8 cellular contexts compared by ENCODE assay signal in the genomic region with DNA sequence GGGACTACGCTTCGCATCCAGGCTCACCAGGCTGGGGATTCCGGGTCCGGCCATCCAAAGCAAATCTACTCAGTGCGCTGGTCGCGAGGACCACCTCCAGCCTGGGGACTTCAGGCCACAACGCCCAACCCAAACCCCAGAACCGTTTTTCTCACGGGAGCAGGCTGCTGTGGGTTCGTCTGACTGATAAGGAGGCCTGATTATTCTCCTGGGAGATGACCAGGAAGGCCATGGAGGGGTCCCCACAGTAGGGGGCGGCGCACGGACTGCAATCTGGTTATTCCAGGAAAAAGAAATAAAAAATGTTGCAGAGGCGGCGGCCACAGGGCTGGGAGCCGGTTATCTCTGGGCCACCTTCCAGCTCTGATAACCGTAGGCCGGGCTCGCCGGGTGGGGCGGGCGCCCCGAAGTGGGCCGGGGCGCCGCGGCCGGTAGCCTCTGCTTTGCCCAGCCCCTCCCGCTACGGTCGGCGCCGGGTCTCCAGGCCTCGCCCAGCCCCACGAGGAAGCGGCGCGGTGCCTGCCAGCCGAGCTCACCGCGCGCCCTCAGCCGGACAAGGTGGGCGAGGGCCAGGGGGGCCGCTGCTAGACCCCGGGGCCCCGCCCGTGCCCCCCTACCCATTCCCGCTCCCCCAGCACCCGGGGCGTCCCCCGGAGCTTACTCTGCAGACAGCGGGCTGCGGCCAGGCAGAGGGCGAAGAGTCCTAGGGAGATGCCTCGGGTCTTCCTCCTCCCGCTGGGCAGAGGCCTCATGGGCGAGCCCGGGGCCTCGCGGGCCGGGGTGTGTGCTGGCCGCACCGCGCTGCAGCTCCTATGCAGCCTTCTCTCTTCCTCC. TPM values are rescaled to one million over a fixed set of nuclear protein-coding genes. Genes with fewer than 3 reads are reported as not detected.
DNase-seq lines count a peak whose midpoint lies in the region; ATAC-seq, FAIRE-seq and TF ChIP-seq lines count a peak whose summit lies in the region.

No MANE protein-coding gene starts in this region.

- WGBS in GM23248 (ENCODE audit: low coverage in 1 of 2, low lambda C conversion rate in 2 of 2, missing lambda C conversion rate in 2 of 2), 2 experiments = 19 to 22% methylated on average over 46 of the region's 66 CpGs

- H3F3A ChIP-seq in GM23248 (ENCODE audit: insufficient read depth) = no peaks in the 10 kb centered on the region

- no peak for TF ChIP-seq CTCF in GM20000 (IDR thresholded peaks at IDR 0.05; ENCODE audit: extremely low read depth, missing control alignments)

- peak overlapping the region; percentile 64 for H3K4me3 ChIP-seq in GM23248

- no peaks in the 10 kb centered on the region for H3K9me2 ChIP-seq in GM23248 (ENCODE audit: insufficient read depth)

- FAIRE-seq in frontal cortex (lab: Jason Lieb, UNC) = no peak

- H3K36me3 ChIP-seq in GM23248 (ENCODE audit: low read depth) = no peaks in the 10 kb centered on the region

- DNase-seq in GM23248 (peak; percentile 56), frontal cortex (ENCODE audit: low spot score in 2 of 2) (peak; percentile 26 to 31), retina (peak; percentile 77), GM20000 (ENCODE audit: low spot score) (no peak)
- DNase-seq in stimulated activated CD4-positive, alpha-beta T cell treated with anti-CD3 and anti-CD28 coated beads, Interleukin-2, amount 100 ng/mL, for 48 hours = no peak

- no peaks in the 10 kb centered on the region for H3K79me2 ChIP-seq in GM23248 (ENCODE audit: insufficient read depth)

- H3K9ac ChIP-seq in GM23248 = peak overlapping the region; percentile 55

- ATAC-seq in SK-N-SH treated with all-trans-retinoic acid at 6 μM for 48 hours (peak; percentile 85), GM19397 (IDR thresholded peaks at IDR 0.05; ENCODE audit: unreplicated experiment) (no peak)
- ATAC-seq in activated CD4-positive, CD25-positive, alpha-beta regulatory T cell treated with anti-CD3 and anti-CD28 coated beads, Interleukin-2, amount 50 U/mL, for 24 hours = no peak

- in situ Hi-C loops in GM23248 (cut with MboI) = no loop called here

- peaks cover 3% of the 10 kb centered on the region; the same call in 1 of the 2 replicates for H3K4me1 ChIP-seq in GM23248 (ENCODE audit: insufficient read depth)

- H3K4me2 ChIP-seq in GM23248 (ENCODE audit: unreplicated experiment) = peak overlapping the region; percentile 92

- H4K20me1 ChIP-seq in GM23248 (ENCODE audit: insufficient read depth) = no peaks in the 10 kb centered on the region

- peak overlapping the region; percentile 84 for H2AFZ ChIP-seq in GM23248

- no peaks in the 10 kb centered on the region for H3K9me3 ChIP-seq in GM23248 (ENCODE audit: low read depth)

- 0 out of 2 replicates have a peak, but pooled peaks cover 7% of the 10 kb centered on the region for H3K27me3 ChIP-seq in GM23248 (replicated peaks; ENCODE audit: insufficient read depth)

- no peak overlapping the region for H3K27ac ChIP-seq in GM23248

TF ChIP-seq in SK-N-SH treated with all-trans-retinoic acid at 6 μM for 48 hours, 23 proteins besides CTCF, POLR2A, EP300 and RAD21:
- no peak for TF ChIP-seq RARB (CRISPR knock-in tag; IDR thresholded peaks at IDR 0.05)
- no peak for TF ChIP-seq ZNF8 (CRISPR knock-in tag; IDR thresholded peaks at IDR 0.05)
- TF ChIP-seq TOX (CRISPR knock-in tag; IDR thresholded peaks at IDR 0.05; ENCODE audit: borderline replicate concordance) = no peak
- no peak for TF ChIP-seq GLIS3 (CRISPR knock-in tag; IDR thresholded peaks at IDR 0.05)
- TF ChIP-seq, protein P1, sequence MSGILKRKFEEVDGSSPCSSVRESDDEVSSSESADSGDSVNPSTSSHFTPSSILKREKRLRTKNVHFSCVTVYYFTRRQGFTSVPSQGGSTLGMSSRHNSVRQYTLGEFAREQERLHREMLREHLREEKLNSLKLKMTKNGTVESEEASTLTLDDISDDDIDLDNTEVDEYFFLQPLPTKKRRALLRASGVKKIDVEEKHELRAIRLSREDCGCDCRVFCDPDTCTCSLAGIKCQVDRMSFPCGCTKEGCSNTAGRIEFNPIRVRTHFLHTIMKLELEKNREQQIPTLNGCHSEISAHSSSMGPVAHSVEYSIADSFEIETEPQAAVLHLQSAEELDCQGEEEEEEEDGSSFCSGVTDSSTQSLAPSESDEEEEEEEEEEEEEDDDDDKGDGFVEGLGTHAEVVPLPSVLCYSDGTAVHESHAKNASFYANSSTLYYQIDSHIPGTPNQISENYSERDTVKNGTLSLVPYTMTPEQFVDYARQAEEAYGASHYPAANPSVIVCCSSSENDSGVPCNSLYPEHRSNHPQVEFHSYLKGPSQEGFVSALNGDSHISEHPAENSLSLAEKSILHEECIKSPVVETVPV (CRISPR knock-in tag; IDR thresholded peaks at IDR 0.05) = no peak
- no peak for TF ChIP-seq ZNF565 (CRISPR knock-in tag; conservative IDR thresholded peaks at IDR 0.05; ENCODE audit: low read depth)
- TF ChIP-seq ESRRG (CRISPR knock-in tag; IDR thresholded peaks at IDR 0.05) = no peak
TF ChIP-seq in SK-N-SH treated with all-trans-retinoic acid at 6 μM for 48 hours: peak in this region for 0.

RNA-seq across cellular contexts. Expression of a gene that starts 0.5 kb away (rescaled TPM):
- not detected in 2 replicates for total RNA-seq in GM23248 (2014; rRNA removed; shearing (Covaris generic))
- 0.16 TPM in 1 of 2 replicates, not detected in the other for polyA plus RNA-seq in GM23248 (2016; fragmentation: Nextera tagmentation; extraction: Ambion mirVana)
- 1.2 TPM for total RNA-seq in frontal cortex

Comparison
In these comparisons a context has a peak if more than half of its experiments do, and no peak if none do; other contexts are left out.
1. DNase-seq: peak in GM23248 (single experiment), frontal cortex (2 of 2) and retina (single experiment); none in stimulated activated CD4-positive, alpha-beta T cell treated with anti-CD3 and anti-CD28 coated beads, Interleukin-2, amount 100 ng/mL, for 48 hours (0 of 2) and GM20000 (single experiment).